In genomic region chr7:149329265-149329664, GRCh38 we compare ENCODE assay signal across 6 cellular contexts.
"Had no signal": no experiment of that assay in that cellular context is flagged by ENCODE, and none has a peak within 500 bp of the region (broad histone marks: within the 10 kb centered on the region; RNA-seq: fewer than 3 reads in every experiment).

No MANE protein-coding gene starts in this region.

- H3K4me3 Mint-ChIP-seq: GM23338, H9, IgD-negative memory B cell had no signal

- DNase-seq: H9, HCEC 1CT, KBM-7 had no signal

- ATAC-seq: GM23338 had no signal

- H3K4me1 Mint-ChIP-seq: GM23338, IgD-negative memory B cell had no signal

- H3K4me2 ChIP-seq: GM23338 had no signal

- H3K27ac ChIP-seq: HL-60 had no signal

- H3K4me3 ChIP-seq: GM23338 had no signal

- H3K27ac Mint-ChIP-seq: GM23338, H9, IgD-negative memory B cell had no signal

- H2AFZ ChIP-seq: GM23338 had no signal
